ENCODE assay signal across 8 cellular contexts in the genomic region with DNA sequence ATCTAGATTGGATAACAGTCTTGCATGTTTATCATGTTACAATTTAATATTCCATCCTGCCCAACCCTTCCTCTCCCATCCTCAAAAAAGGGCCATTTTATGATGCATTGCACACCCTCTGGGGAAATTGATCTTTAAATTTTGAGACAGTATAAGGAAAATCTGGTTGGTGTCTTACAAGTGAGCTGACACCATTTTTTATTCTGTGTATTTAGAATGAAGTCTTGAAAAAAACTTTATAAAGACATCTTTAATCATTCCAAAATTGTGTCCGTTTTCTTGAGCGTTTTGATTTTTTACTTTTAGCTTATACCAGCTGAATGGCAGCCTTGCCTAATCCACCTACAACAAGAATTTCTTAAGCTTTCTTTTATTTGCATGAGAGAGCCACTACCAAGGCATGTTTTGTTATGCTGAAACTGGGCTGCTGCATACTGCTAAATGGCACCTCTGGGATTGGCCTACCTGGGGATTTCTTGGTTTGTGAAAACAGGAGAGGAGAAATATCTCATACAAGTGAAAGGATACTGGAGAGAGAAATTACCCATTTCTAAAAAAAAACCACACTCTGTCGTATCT. TPM values are rescaled to one million over a fixed set of nuclear protein-coding genes. Genes with fewer than 3 reads are reported as not detected.
A peak's percentile ranks its signal among the peaks of the same experiment; 100 is the strongest.
DNase-seq lines count a peak whose midpoint lies in the region; ATAC-seq and TF ChIP-seq lines count a peak whose summit lies in the region.

No MANE protein-coding gene starts in this region.

- DNase-seq in CD1c-positive myeloid dendritic cell (ENCODE audit: extremely low spot score) = peak; percentile 45
- no peak for DNase-seq in Karpas-422
- DNase-seq in brain microvascular endothelial cell = no peak
- no peak for DNase-seq in DMS114 treated with DMSO at 0.1 percent for 48 hours (lab: John Stamatoyannopoulos, UW; ENCODE audit: unreplicated experiment)
- no peak for DNase-seq in Ammon's horn (ENCODE audit: low spot score)

- no peaks in the 10 kb centered on the region for H3K27me3 ChIP-seq in Karpas-422 (ENCODE audit: low read length)
- no peaks in the 10 kb centered on the region for H3K27me3 ChIP-seq in brain microvascular endothelial cell (replicated peaks)

- H3K9ac ChIP-seq in Karpas-422 (ENCODE audit: low read length) = no peak overlapping the region

- WGBS in mesodermal cell (ENCODE audit: insufficient coverage in 2 of 2), 2 experiments = 0% methylated on average over 2 of the region's 3 CpGs; no CpG with 5 or more reads in 1 of the 2 experiments

- peaks cover 59% of the 10 kb centered on the region for H3K4me1 ChIP-seq in Karpas-422 (ENCODE audit: low read length)
- peaks cover 7% of the 10 kb centered on the region for H3K4me1 ChIP-seq in mesodermal cell (ENCODE audit: control insufficient read depth, insufficient read depth, low read length, poor library complexity, severe bottlenecking)

- no peak for ATAC-seq in GM18502 (IDR thresholded peaks at IDR 0.05; ENCODE audit: poor library complexity, unreplicated experiment)
- ATAC-seq in HG03097 (IDR thresholded peaks at IDR 0.05; ENCODE audit: low FRiP score, unreplicated experiment) = no peak

- peaks cover 18% of the 10 kb centered on the region for H3K36me3 ChIP-seq in Karpas-422 (ENCODE audit: insufficient read depth, low read length)
- H3K36me3 ChIP-seq in brain microvascular endothelial cell (replicated peaks) = peaks cover 44% of the 10 kb centered on the region
- H3K36me3 ChIP-seq in mesodermal cell (ENCODE audit: control insufficient read depth, insufficient read depth, low read length) = peaks cover 32% of the 10 kb centered on the region

- H3K4me3 ChIP-seq in Karpas-422 (ENCODE audit: low read length) (no peak overlapping the region), brain microvascular endothelial cell (ENCODE audit: low read depth, low read length) (peak overlapping the region; percentile 76), mesodermal cell (ENCODE audit: extremely low read depth, insufficient read depth, low read length, poor library complexity, severe bottlenecking) (peak overlapping the region; percentile 70)

- in situ Hi-C loops in brain microvascular endothelial cell (cut with HindIII; ENCODE audit: low pct_ligation_motif_present, low sequenced_read_pairs) = loop anchor here (10.0 kb wide), 1 partner anchor 66 kb away; no protein-coding TSS in a partner anchor

- H3K27ac ChIP-seq in Karpas-422 (ENCODE audit: low read length) (no peak overlapping the region), brain microvascular endothelial cell (peak overlapping the region; percentile 99), mesodermal cell (ENCODE audit: low read depth, low read length, severe bottlenecking) (peak overlapping the region; percentile 100)

- no peaks in the 10 kb centered on the region for H3K9me2 ChIP-seq in Karpas-422 (replicated peaks; ENCODE audit: insufficient read depth, low read length)

- no peaks in the 10 kb centered on the region for H4K20me1 ChIP-seq in Karpas-422 (ENCODE audit: insufficient read depth, low read depth, low read length)

- no peaks in the 10 kb centered on the region for H3K9me3 ChIP-seq in Karpas-422 (ENCODE audit: low read length)
- H3K9me3 ChIP-seq in mesodermal cell (ENCODE audit: control insufficient read depth, low read length) = no peaks in the 10 kb centered on the region

- no peak for TF ChIP-seq CTCF in brain microvascular endothelial cell (IDR thresholded peaks at IDR 0.05; ENCODE audit: low read depth, low read length, missing control alignments)

- H3K79me2 ChIP-seq in Karpas-422 (ENCODE audit: low read length) = no peaks in the 10 kb centered on the region

- H3K4me2 ChIP-seq in Karpas-422 (ENCODE audit: low read depth, low read length, poor library complexity, severe bottlenecking) = peak overlapping the region; percentile 65

- no peak overlapping the region for H2AFZ ChIP-seq in Karpas-422 (ENCODE audit: low read length)

RNA-seq across cellular contexts. Expression of a gene that starts 52.3 kb away (rescaled TPM):
- 3.1 and 7.3 TPM in 2 replicates for total RNA-seq in Karpas-422 (2014; rRNA removed; shearing (Covaris generic); ENCODE audit: low replicate concordance)
- 16.8 TPM for polyA plus RNA-seq in mesodermal cell (2013, experiment 1 of 2)
- 16.3 TPM for polyA plus RNA-seq in mesodermal cell (2013, experiment 2 of 2)

RNA-seq across cellular contexts. Expression of a gene that starts 52.5 kb away (rescaled TPM):
- 22.0 and 22.8 TPM in 2 replicates for total RNA-seq in Karpas-422 (2014; rRNA removed; shearing (Covaris generic); ENCODE audit: low replicate concordance)
- 16.2 TPM for polyA plus RNA-seq in mesodermal cell (2013, experiment 1 of 2)
- 17.1 TPM for polyA plus RNA-seq in mesodermal cell (2013, experiment 2 of 2)
